In genomic region chr15:100292010-100292409, GRCh38 we compare ENCODE assay signal across 31 cellular contexts.
"Had no signal": no experiment of that assay in that cellular context is flagged by ENCODE, and none has a peak within 500 bp of the region (broad histone marks: within the 10 kb centered on the region; RNA-seq: fewer than 3 reads in every experiment).

No MANE protein-coding gene starts in this region.

- H3K4me1 Mint-ChIP-seq: nephron progenitor cell; neural crest cell; stimulated activated memory B cell treated with anti-CD40 and anti-IgM and Interleukin-4, amounts not matched to agents 10 μg/mL and 1 μg/mL and 100 μg/mL, for 72 hours; stimulated activated naive CD8-positive, alpha-beta T cell treated with anti-CD3 and anti-CD28 coated beads, Interleukin-15, amount 100 ng/mL, for 72 hours had no signal

- H3K9me3 ChIP-seq: neutrophil, ovary, psoas muscle, right lobe of liver, suprapubic skin, testis, tibial artery, transverse colon, upper lobe of right lung, uterus had no signal

- H3K4me1 ChIP-seq: parathyroid adenoma, right lobe of liver, sigmoid colon, suprapubic skin, testis, transverse colon, upper lobe of right lung, uterus had no signal

- H3K27me3 Mint-ChIP-seq: naive thymus-derived CD8-positive, alpha-beta T cell; progenitor cell of endocrine pancreas; stimulated activated naive CD8-positive, alpha-beta T cell treated with anti-CD3 and anti-CD28 coated beads, Interleukin-15, amount 100 ng/mL, for 72 hours; type B pancreatic cell had no signal

- H3K36me3 Mint-ChIP-seq: stimulated activated memory B cell treated with anti-CD40 and anti-IgM and Interleukin-4, amounts not matched to agents 10 μg/mL and 1 μg/mL and 100 μg/mL, for 72 hours had no signal

- H3K79me2 ChIP-seq: parathyroid adenoma had no signal

- H3K27me3 ChIP-seq: neutrophil, ovary, right lobe of liver, sigmoid colon, suprapubic skin, testis, tibial artery, transverse colon, upper lobe of right lung, uterus had no signal

- H3K9ac ChIP-seq: parathyroid adenoma had no signal

- H3K4me3 Mint-ChIP-seq: naive thymus-derived CD8-positive, alpha-beta T cell; natural killer cell treated with Interleukin-12 subunit alpha and Interleukin-12 subunit beta and Interleukin-15 and Interleukin-18, amount 100 ng/mL, for 72 hours; nephron progenitor cell; neural crest cell; stimulated activated memory B cell treated with anti-CD40 and anti-IgM and Interleukin-4, amounts not matched to agents 10 μg/mL and 1 μg/mL and 100 μg/mL, for 72 hours; stimulated activated naive CD8-positive, alpha-beta T cell treated with anti-CD3 and anti-CD28 coated beads, Interleukin-15, amount 100 ng/mL, for 72 hours; type B pancreatic cell had no signal

- ATAC-seq: naive thymus-derived CD8-positive, alpha-beta T cell; natural killer cell treated with Interleukin-12 subunit alpha and Interleukin-12 subunit beta and Interleukin-15 and Interleukin-18, amount 100 ng/mL, for 72 hours; psoas muscle; right cardiac atrium; right lobe of liver; stimulated activated memory B cell treated with anti-CD40 and anti-IgM and Interleukin-4, amounts not matched to agents 10 μg/mL and 1 μg/mL and 100 μg/mL, for 72 hours; stimulated activated naive CD8-positive, alpha-beta T cell treated with anti-CD3 and anti-CD28 coated beads, Interleukin-15, amount 100 ng/mL, for 72 hours; stimulated activated naive CD8-positive, alpha-beta T cell treated with anti-CD3 and anti-CD28 coated beads, Interleukin-15, Interleukin-2, amounts not matched to agents 100 U/mL and 50 U/mL, for 24 hours; upper lobe of right lung had no signal

- H3K36me3 ChIP-seq: neutrophil, ovary, right lobe of liver, sigmoid colon, suprapubic skin, tibial artery, transverse colon, upper lobe of right lung, uterus had no signal

- DNase-seq: naive thymus-derived CD8-positive, alpha-beta T cell; nephron progenitor cell; nucleus accumbens; ovary; posterior cingulate gyrus; psoas muscle; right cardiac atrium; sigmoid colon; small intestine; stimulated activated CD4-positive, alpha-beta T cell treated with anti-CD3 and anti-CD28 coated beads, Interleukin-1b, Interleukin-23, amount 100 ng/mL, for 48 hours; stimulated activated CD4-positive, alpha-beta T cell treated with anti-CD3 and anti-CD28 coated beads, Interleukin-4, amount 100 ng/mL, for 1 hour; stimulated activated CD4-positive, alpha-beta T cell treated with anti-CD3 and anti-CD28 coated beads, Interleukin-4, amount 100 ng/mL, for 4 hours; stimulated activated CD8-positive, alpha-beta memory T cell treated with anti-CD3 and anti-CD28 coated beads, Interleukin-4, amount 100 ng/mL, for 48 hours; stimulated activated naive CD4-positive, alpha-beta T cell; stimulated activated naive CD8-positive, alpha-beta T cell treated with anti-CD3 and anti-CD28 coated beads, Interleukin-15, amount 100 ng/mL, for 72 hours; stimulated activated naive CD8-positive, alpha-beta T cell treated with anti-CD3 and anti-CD28 coated beads, Interleukin-15, Interleukin-2, amounts not matched to agents 100 U/mL and 50 U/mL, for 24 hours; substantia nigra; testis; tibial artery; transverse colon; upper lobe of right lung; uterus had no signal

- H3K27ac Mint-ChIP-seq: natural killer cell treated with Interleukin-12 subunit alpha and Interleukin-12 subunit beta and Interleukin-15 and Interleukin-18, amount 100 ng/mL, for 72 hours; nephron progenitor cell; progenitor cell of endocrine pancreas; stimulated activated memory B cell treated with anti-CD40 and anti-IgM and Interleukin-4, amounts not matched to agents 10 μg/mL and 1 μg/mL and 100 μg/mL, for 72 hours; type B pancreatic cell had no signal

- H3K9me3 Mint-ChIP-seq: natural killer cell treated with Interleukin-12 subunit alpha and Interleukin-12 subunit beta and Interleukin-15 and Interleukin-18, amount 100 ng/mL, for 72 hours had no signal

- H2AFZ ChIP-seq: parathyroid adenoma had no signal

- H3K4me3 ChIP-seq: ovary, psoas muscle, right lobe of liver, sigmoid colon, suprapubic skin, testis, tibial artery, transverse colon, upper lobe of right lung, uterus had no signal

- H3K27ac ChIP-seq: neutrophil, ovary, parathyroid adenoma, psoas muscle, right lobe of liver, sigmoid colon, suprapubic skin, testis, tibial artery, transverse colon, upper lobe of right lung, uterus had no signal
